In the genomic region with DNA sequence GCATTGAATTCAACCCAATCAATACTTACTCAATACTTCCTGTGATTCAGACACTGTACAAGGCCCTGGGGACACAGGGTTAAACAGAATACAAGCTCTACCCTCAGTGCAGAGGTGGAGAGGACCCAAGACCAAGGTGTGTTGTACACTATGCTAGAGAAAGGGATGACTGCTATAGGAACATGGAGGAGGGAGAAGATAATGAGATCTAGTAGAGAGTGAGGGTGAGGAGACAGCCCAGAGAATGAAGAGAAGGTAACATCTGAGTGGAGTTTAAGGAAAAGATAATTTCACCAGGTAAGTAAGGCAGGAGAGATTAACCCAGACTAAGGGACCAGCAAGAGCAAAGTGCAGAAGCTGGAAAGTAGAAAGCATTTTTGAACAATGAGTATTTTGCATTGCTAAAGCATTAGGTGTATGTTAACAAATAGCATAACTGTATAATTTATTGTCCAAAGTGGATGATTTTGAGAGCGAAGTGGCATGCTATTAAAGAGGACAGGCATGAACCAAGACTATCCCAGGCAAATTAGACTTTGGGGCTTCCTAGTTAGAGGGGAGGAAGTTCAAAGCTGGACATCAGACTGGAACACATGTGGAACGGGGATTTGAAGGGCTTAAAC, we compare ENCODE assay signal across 24 cellular contexts.
DNase-seq lines count a peak whose midpoint lies in the region; ATAC-seq, FAIRE-seq and TF ChIP-seq lines count a peak whose summit lies in the region.
"Had no signal": no experiment of that assay in that cellular context is flagged by ENCODE, and none has a peak within 500 bp of the region (broad histone marks: within the 10 kb centered on the region; RNA-seq: fewer than 3 reads in every experiment).

No MANE protein-coding gene starts in this region.

- peak overlapping the region; percentile 10 for H3K4me3 Mint-ChIP-seq in Calu3 (ENCODE audit: low read depth, unreplicated experiment)
- no peak overlapping the region for H3K4me3 Mint-ChIP-seq in stimulated activated memory B cell treated with anti-CD40 and anti-IgM and Interleukin-4, amounts not matched to agents 10 μg/mL and 1 μg/mL and 100 μg/mL, for 72 hours
- H3K4me3 Mint-ChIP-seq in WTC11: no peak overlapping the region
- H3K4me3 Mint-ChIP-seq: activated CD4-positive, alpha-beta T cell treated with anti-CD3 and anti-CD28 coated beads for 36 hours; activated naive CD8-positive, alpha-beta T cell treated with anti-CD3 and anti-CD28 coated beads, Interleukin-2, amount 10 ng/mL, durations not matched to agents 7 days and 5 days; CD4-positive, CD25-positive, alpha-beta regulatory T cell; naive thymus-derived CD8-positive, alpha-beta T cell; T-helper 1 cell treated with Interleukin-12 subunit alpha and Interleukin-12 subunit beta and Interleukin-4 antibody, amounts not matched to agents 30 μg/mL and 1 μg/mL, for 36 hours had no signal

- peak overlapping the region; percentile 40 for H3K4me2 ChIP-seq in PC-3 (ENCODE audit: low read length)
- no peak overlapping the region for H3K4me2 ChIP-seq in hepatocyte
- H3K4me2 ChIP-seq in MM.1S (ENCODE audit: low read depth, low read length): no peak overlapping the region

- H3K9ac ChIP-seq in PC-3 (ENCODE audit: low read length) (no peak overlapping the region), MM.1S (ENCODE audit: low read length) (no peak overlapping the region)

- TF ChIP-seq CTCF in Calu3 (IDR thresholded peaks at IDR 0.05; ENCODE audit: unreplicated experiment) (no peak), PC-3 (conservative IDR thresholded peaks at IDR 0.05; ENCODE audit: low read depth, low read length) (no peak), hepatocyte (IDR thresholded peaks at IDR 0.05; ENCODE audit: poor library complexity) (no peak), MM.1S (IDR thresholded peaks at IDR 0.05; ENCODE audit: low read length) (no peak), WTC11 (IDR thresholded peaks at IDR 0.05) (no peak)

- no peak for FAIRE-seq in small intestine (lab: Jason Lieb, UNC)
- FAIRE-seq: H54, islet of Langerhans, pancreas had no signal

- peaks cover 10% of the 10 kb centered on the region for H3K36me3 Mint-ChIP-seq in Calu3 (ENCODE audit: insufficient read depth, unreplicated experiment)
- H3K36me3 Mint-ChIP-seq in stimulated activated memory B cell treated with anti-CD40 and anti-IgM and Interleukin-4, amounts not matched to agents 10 μg/mL and 1 μg/mL and 100 μg/mL, for 72 hours: no peaks in the 10 kb centered on the region
- H3K36me3 Mint-ChIP-seq in WTC11: no peaks in the 10 kb centered on the region
- H3K36me3 Mint-ChIP-seq: activated naive CD8-positive, alpha-beta T cell treated with anti-CD3 and anti-CD28 coated beads, Interleukin-2, amount 10 ng/mL, durations not matched to agents 7 days and 5 days; CD4-positive, CD25-positive, alpha-beta regulatory T cell had no signal

- no peak for DNase-seq in Calu3
- peak; percentile 59 for DNase-seq in PC-3
- no peak for DNase-seq in hepatocyte (ENCODE audit: low spot score)
- peak; percentile 44 for DNase-seq in small intestine
- DNase-seq in MM.1S: no peak
- no peak for DNase-seq in WTC11 (ENCODE audit: low spot score)
- DNase-seq: activated CD4-positive, alpha-beta T cell treated with anti-CD3 and anti-CD28 coated beads for 36 hours; activated effector memory CD4-positive, alpha-beta T cell treated with anti-CD3 and anti-CD28 coated beads, Interleukin-2, amount 50 U/mL, for 16 hours; activated naive CD8-positive, alpha-beta T cell treated with anti-CD3 and anti-CD28 coated beads, Interleukin-2, amount 10 ng/mL, durations not matched to agents 7 days and 5 days; CD4-positive, CD25-positive, alpha-beta regulatory T cell; DMS 273 treated with DMSO at 0.1 percent for 48 hours; dorsolateral prefrontal cortex; naive thymus-derived CD8-positive, alpha-beta T cell; NCI-H1417; NCI-H2081; NCI-H2227 treated with DMSO at 0.1 percent for 48 hours; NCI-H69; pancreas; RPMI8226 had no signal

- no peak overlapping the region for H2AFZ ChIP-seq in PC-3 (ENCODE audit: low read length)
- H2AFZ ChIP-seq in hepatocyte: no peak overlapping the region
- H2AFZ ChIP-seq in MM.1S (ENCODE audit: low read length): no peak overlapping the region

- 86% methylated on average over 2 of the region's 2 CpGs for WGBS in hepatocyte (ENCODE audit: low lambda C conversion rate, missing lambda C conversion rate)
- 67 to 78% (median 75%) methylated on average over 2 of the region's 2 CpGs for WGBS in small intestine, 3 donors

- no peaks in the 10 kb centered on the region for H3K9me3 ChIP-seq in PC-3 (ENCODE audit: low read length)
- H3K9me3 ChIP-seq in hepatocyte (ENCODE audit: low read depth): no peaks in the 10 kb centered on the region
- no peaks in the 10 kb centered on the region for H3K9me3 ChIP-seq in small intestine (ENCODE audit: control insufficient read depth, low read depth)
- H3K9me3 ChIP-seq in MM.1S (replicated peaks; ENCODE audit: insufficient read depth, low read length): no peaks in the 10 kb centered on the region
- H3K9me3 ChIP-seq: pancreas, tibial nerve had no signal

- H3K9me2 ChIP-seq in PC-3 (replicated peaks; ENCODE audit: low read length): no peaks in the 10 kb centered on the region
- no peaks in the 10 kb centered on the region for H3K9me2 ChIP-seq in hepatocyte (replicated peaks; ENCODE audit: insufficient read depth)
- H3K9me2 ChIP-seq in MM.1S (replicated peaks; ENCODE audit: insufficient read depth, low read length): no peaks in the 10 kb centered on the region

- H3K27me3 Mint-ChIP-seq in Calu3 (ENCODE audit: unreplicated experiment) (no peaks in the 10 kb centered on the region), WTC11 (ENCODE audit: low read depth) (no peaks in the 10 kb centered on the region; the same call in 1 of the 2 replicates)
- H3K27me3 Mint-ChIP-seq in stimulated activated memory B cell treated with anti-CD40 and anti-IgM and Interleukin-4, amounts not matched to agents 10 μg/mL and 1 μg/mL and 100 μg/mL, for 72 hours: peaks cover 26% of the 10 kb centered on the region

- H4K20me1 ChIP-seq in PC-3 (ENCODE audit: low read length): no peaks in the 10 kb centered on the region
- H4K20me1 ChIP-seq in hepatocyte (ENCODE audit: insufficient read depth, poor library complexity, severe bottlenecking): no peaks in the 10 kb centered on the region
- no peaks in the 10 kb centered on the region for H4K20me1 ChIP-seq in MM.1S (ENCODE audit: insufficient read depth, low read length)

- H3K4me1 ChIP-seq in PC-3 (ENCODE audit: insufficient read depth, low read length): peaks cover 40% of the 10 kb centered on the region
- peaks cover 42% of the 10 kb centered on the region for H3K4me1 ChIP-seq in hepatocyte (ENCODE audit: insufficient read depth)
- peaks cover 10 to 13% of the 10 kb centered on the region in 2 donors for H3K4me1 ChIP-seq in small intestine (ENCODE audit: control insufficient read depth in 2 of 2, insufficient read depth in 1 of 2, low read depth in 1 of 2, low read length in 1 of 2)
- H3K4me1 ChIP-seq in MM.1S (ENCODE audit: low read length): no peaks in the 10 kb centered on the region

- intact Hi-C loops in Calu3 (cut with micrococcal nuclease; ENCODE audit: unreplicated experiment): no loop called here
- intact Hi-C loops in PC-3 (cut with micrococcal nuclease): no loop called here

- H3K36me3 ChIP-seq in PC-3 (ENCODE audit: low read depth, low read length) (no peaks in the 10 kb centered on the region), hepatocyte (replicated peaks; ENCODE audit: insufficient read depth, low read depth) (no peaks in the 10 kb centered on the region), small intestine (ENCODE audit: control insufficient read depth in 2 of 2, insufficient read depth in 2 of 2, low read length in 2 of 2) (no peaks in the 10 kb centered on the region), MM.1S (replicated peaks; ENCODE audit: insufficient read depth, low read length) (no peaks in the 10 kb centered on the region)
- H3K36me3 ChIP-seq: pancreas, tibial nerve had no signal

- no TSS peak for BruUV-seq in Calu3 (replicated peaks; lab: Mats Ljungman, UMichigan)
- no TSS peak for BruUV-seq in PC-3 (replicated peaks; lab: Mats Ljungman, UMichigan)

- H3K27ac ChIP-seq in PC-3 (ENCODE audit: low read length): no peak overlapping the region; the same call in 1 of the 2 replicates
- peak overlapping the region; percentile 36 for H3K27ac ChIP-seq in hepatocyte
- no peak overlapping the region for H3K27ac ChIP-seq in small intestine (ENCODE audit: low read depth in 1 of 2, low read length in 1 of 2)
- no peak overlapping the region for H3K27ac ChIP-seq in MM.1S (ENCODE audit: low read length)
- H3K27ac ChIP-seq: dorsolateral prefrontal cortex, pancreas, tibial nerve had no signal

- H3K27me3 ChIP-seq in PC-3 (ENCODE audit: low read length) (no peaks in the 10 kb centered on the region), hepatocyte (no peaks in the 10 kb centered on the region), small intestine (ENCODE audit: control insufficient read depth in 2 of 2, insufficient read depth in 2 of 2, low read length in 2 of 2) (no peaks in the 10 kb centered on the region), MM.1S (replicated peaks; ENCODE audit: insufficient read depth, low read length) (no peaks in the 10 kb centered on the region)
- H3K27me3 ChIP-seq: pancreas, tibial nerve had no signal

- H3K4me1 Mint-ChIP-seq in Calu3 (ENCODE audit: low read depth, unreplicated experiment) (peaks cover 86% of the 10 kb centered on the region), WTC11 (peaks cover 22% of the 10 kb centered on the region)
- peaks cover 5% of the 10 kb centered on the region for H3K4me1 Mint-ChIP-seq in stimulated activated memory B cell treated with anti-CD40 and anti-IgM and Interleukin-4, amounts not matched to agents 10 μg/mL and 1 μg/mL and 100 μg/mL, for 72 hours
- H3K4me1 Mint-ChIP-seq: activated CD4-positive, alpha-beta T cell treated with anti-CD3 and anti-CD28 coated beads for 36 hours; CD4-positive, CD25-positive, alpha-beta regulatory T cell; naive thymus-derived CD8-positive, alpha-beta T cell had no signal

- no peaks in the 10 kb centered on the region for H3F3A ChIP-seq in PC-3 (ENCODE audit: low read length, unreplicated experiment)
- H3F3A ChIP-seq in MM.1S (ENCODE audit: insufficient read depth, low read length): no peaks in the 10 kb centered on the region

- H3K79me2 ChIP-seq in PC-3 (ENCODE audit: low read length) (no peaks in the 10 kb centered on the region), hepatocyte (no peaks in the 10 kb centered on the region), MM.1S (ENCODE audit: low read length) (no peaks in the 10 kb centered on the region)

- H3K9me3 Mint-ChIP-seq in Calu3 (ENCODE audit: low read depth, unreplicated experiment) (no peaks in the 10 kb centered on the region), WTC11 (peaks cover 6% of the 10 kb centered on the region; the same call in 1 of the 2 replicates)
- H3K9me3 Mint-ChIP-seq in stimulated activated memory B cell treated with anti-CD40 and anti-IgM and Interleukin-4, amounts not matched to agents 10 μg/mL and 1 μg/mL and 100 μg/mL, for 72 hours: peaks cover 10% of the 10 kb centered on the region
- H3K9me3 Mint-ChIP-seq: T-helper 1 cell treated with Interleukin-12 subunit alpha and Interleukin-12 subunit beta and Interleukin-4 antibody, amounts not matched to agents 30 μg/mL and 1 μg/mL, for 36 hours had no signal

- POLR2A ChIA-PET in PC-3 (lab: Charles Lee; ENCODE audit: unreplicated experiment) (interaction anchor here (0.5 to 0.7 kb wide), 2 partner anchors 18 to 27 kb away, joined by 3 to 5 read pairs; no protein-coding TSS in a partner anchor), WTC11 (lab: Charles Lee) (no interaction called here)

- H3K4me3 ChIP-seq in PC-3 (ENCODE audit: low read length) (no peak overlapping the region), hepatocyte (no peak overlapping the region), small intestine (ENCODE audit: low read depth in 1 of 2, low read length in 2 of 2) (no peak overlapping the region), MM.1S (ENCODE audit: low read length) (no peak overlapping the region)
- H3K4me3 ChIP-seq: dorsolateral prefrontal cortex, pancreas, tibial nerve had no signal

- H3K27ac Mint-ChIP-seq in Calu3 (ENCODE audit: unreplicated experiment): peak overlapping the region; percentile 53
- H3K27ac Mint-ChIP-seq in stimulated activated memory B cell treated with anti-CD40 and anti-IgM and Interleukin-4, amounts not matched to agents 10 μg/mL and 1 μg/mL and 100 μg/mL, for 72 hours: no peak overlapping the region
- H3K27ac Mint-ChIP-seq in WTC11: no peak overlapping the region
- H3K27ac Mint-ChIP-seq: activated CD4-positive, alpha-beta T cell treated with anti-CD3 and anti-CD28 coated beads for 36 hours; activated naive CD8-positive, alpha-beta T cell treated with anti-CD3 and anti-CD28 coated beads, Interleukin-2, amount 10 ng/mL, durations not matched to agents 7 days and 5 days; CD4-positive, CD25-positive, alpha-beta regulatory T cell; naive thymus-derived CD8-positive, alpha-beta T cell; T-helper 1 cell treated with Interleukin-12 subunit alpha and Interleukin-12 subunit beta and Interleukin-4 antibody, amounts not matched to agents 30 μg/mL and 1 μg/mL, for 36 hours had no signal

- CTCF ChIA-PET in Calu3 (lab: Charles Lee) (interaction anchor here (1.1 kb wide), 1 partner anchor 61 kb away, joined by 3 read pairs; no protein-coding TSS in a partner anchor), PC-3 (lab: Charles Lee) (no interaction called here), WTC11 (lab: Charles Lee) (interaction anchor here (4.7 kb wide), 1 partner anchor 174 kb away, joined by 24 read pairs; no protein-coding TSS in a partner anchor)

- peak; percentile 34 for ATAC-seq in PC-3
- no peak for ATAC-seq in stimulated activated memory B cell treated with anti-CD40 and anti-IgM and Interleukin-4, amounts not matched to agents 10 μg/mL and 1 μg/mL and 100 μg/mL, for 72 hours
- ATAC-seq in WTC11: no peak
- ATAC-seq: activated CD4-positive, alpha-beta T cell treated with anti-CD3 and anti-CD28 coated beads for 36 hours; naive thymus-derived CD8-positive, alpha-beta T cell; pancreas had no signal

Comparison
In these comparisons a context has a peak if more than half of its experiments do, and no peak if none do; other contexts are left out.
1. DNase-seq: peak in PC-3 (single experiment) and small intestine (single experiment); none in Calu3 (single experiment), hepatocyte (single experiment), MM.1S (single experiment) and WTC11 (single experiment).